9 cellular contexts compared by ENCODE assay signal in the genomic region with DNA sequence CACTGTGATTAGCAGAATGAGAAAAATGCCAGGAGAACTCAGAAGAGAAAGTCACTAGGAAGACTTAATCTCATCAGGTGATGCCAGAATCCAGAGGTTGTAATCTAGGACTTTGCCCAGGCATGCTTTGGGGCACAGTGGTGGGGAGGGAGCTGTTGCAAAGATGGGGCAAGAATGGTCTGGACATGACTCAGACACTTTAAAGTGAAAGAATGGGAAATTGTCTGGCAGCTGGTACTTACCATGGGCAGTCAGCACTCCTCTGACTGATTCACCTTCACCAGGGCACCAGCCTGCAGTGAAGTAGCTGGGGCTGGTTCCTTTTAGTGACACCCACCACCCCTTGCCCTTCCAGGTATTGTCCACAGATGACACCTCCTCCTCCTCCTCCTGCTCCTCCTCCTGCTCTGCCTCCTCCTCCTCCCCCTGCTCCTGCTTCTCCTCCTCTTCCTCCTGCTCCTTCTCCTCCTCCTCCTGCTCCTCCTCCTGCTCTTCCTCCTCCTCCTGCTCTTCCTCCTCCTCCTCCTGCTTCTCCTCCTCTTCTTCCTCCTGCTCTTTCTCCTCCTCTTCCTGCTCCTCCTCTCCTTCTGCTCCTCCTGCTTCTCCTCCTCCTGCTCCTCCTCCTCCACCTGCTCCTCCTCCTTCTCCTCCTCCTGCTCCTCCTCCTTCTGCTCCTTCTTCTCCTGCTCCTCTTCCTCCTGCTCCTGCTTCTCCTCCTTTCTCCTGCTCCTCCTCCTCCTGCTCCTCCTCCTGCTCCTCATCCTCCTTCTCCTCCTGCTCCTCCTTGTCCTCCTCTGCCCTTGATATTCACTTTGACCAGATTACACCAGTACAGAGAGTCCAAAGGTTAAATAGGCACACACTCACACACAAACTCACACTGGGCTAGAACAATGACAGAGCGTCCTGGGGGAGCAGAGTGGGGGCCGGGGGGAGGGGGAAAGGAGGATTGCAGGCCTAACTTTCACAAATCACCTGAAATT. TPM values are rescaled to one million over a fixed set of nuclear protein-coding genes. Genes with fewer than 3 reads are reported as not detected.
DNase-seq lines count a peak whose midpoint lies in the region; ATAC-seq, FAIRE-seq and TF ChIP-seq lines count a peak whose summit lies in the region.
"Had no signal": no experiment of that assay in that cellular context is flagged by ENCODE, and none has a peak within 500 bp of the region (broad histone marks: within the 10 kb centered on the region; RNA-seq: fewer than 3 reads in every experiment).

A gene (minus strand): TSS at position 379 of the 983 bp plus-strand sequence. CDS start 8,739 bp downstream, outside the sequence.

- H3K27me3 ChIP-seq in BJ (ENCODE audit: control insufficient read depth, insufficient read depth, low read length) = no peaks in the 10 kb centered on the region
- H3K27me3 ChIP-seq in Peyer's patch = no peaks in the 10 kb centered on the region
- no peaks in the 10 kb centered on the region for H3K27me3 ChIP-seq in pancreas

- CTCF ChIA-PET in BJ (lab: Yijun Ruan, JAX) = interaction anchor here (0.5 to 3.6 kb wide), 9 partner anchors 9 to 155 kb away, joined by 3 to 38 read pairs (median 6); no protein-coding TSS in a partner anchor

- H3K27ac ChIP-seq in Peyer's patch (peak within 1 kb of the TSS in 3 of 4 donors; percentile 11 to 91 (median 71)), pancreas (no peak within 1 kb of the TSS)

- H3K36me3 Mint-ChIP-seq in endothelial cell (ENCODE audit: low read depth, unreplicated experiment) = no peaks in the 10 kb centered on the region

- WGBS in pancreas, 2 donors = 22 to 32% methylated on average over 2 of the region's 2 CpGs

- H3K36me3 ChIP-seq in BJ (ENCODE audit: control insufficient read depth, insufficient read depth, low read length) (no peaks in the 10 kb centered on the region), Peyer's patch (no peaks in the 10 kb centered on the region), pancreas (no peaks in the 10 kb centered on the region)

- TF ChIP-seq CTCF in BJ (IDR thresholded peaks at IDR 0.05; ENCODE audit: insufficient read depth, low read depth, low read length) (no peak), Peyer's patch (IDR thresholded peaks at IDR 0.05) (no peak), endothelial cell (IDR thresholded peaks at IDR 0.05; ENCODE audit: unreplicated experiment) (no peak), pancreas (IDR thresholded peaks at IDR 0.05) (no peak)

- peak within 1 kb of the TSS; percentile 74 for H3K27ac Mint-ChIP-seq in endothelial cell (ENCODE audit: unreplicated experiment)

- peak; percentile 68 for DNase-seq in BJ (ENCODE audit: low read depth)
- peak in 2 of 3 donors; percentile 69 to 84 for DNase-seq in Peyer's patch
- DNase-seq in endothelial cell (ENCODE audit: low spot score) = no peak
- DNase-seq in pancreas = peak in 1 of 6 donors; percentile 31
- no peak for DNase-seq in middle frontal gyrus (ENCODE audit: extremely low spot score, low spot score)
- DNase-seq: left cardiac atrium had no signal

- H3K27me3 Mint-ChIP-seq in endothelial cell (ENCODE audit: unreplicated experiment) = peaks cover 4% of the 10 kb centered on the region

- peak within 1 kb of the TSS; percentile 63 for H3K4me3 Mint-ChIP-seq in endothelial cell (ENCODE audit: unreplicated experiment)

- H3K4me1 Mint-ChIP-seq in endothelial cell (ENCODE audit: unreplicated experiment) = peaks cover 26% of the 10 kb centered on the region

- intact Hi-C loops in pancreas (cut with DNase I) = loop anchor here in 2 of 3 donors (10.0 kb wide), 2 partner anchors 102 to 232 kb away; no protein-coding TSS in a partner anchor

- FAIRE-seq in pancreas (lab: Jason Lieb, UNC) = no peak

- no peaks in the 10 kb centered on the region for H3K9me3 Mint-ChIP-seq in endothelial cell (ENCODE audit: unreplicated experiment)

- H3K9me3 ChIP-seq in Peyer's patch (no peaks in the 10 kb centered on the region), pancreas (no peaks in the 10 kb centered on the region)

- H3K4me3 ChIP-seq in BJ (ENCODE audit: low read depth, low read length) (peak within 1 kb of the TSS; percentile 29), Peyer's patch (peak within 1 kb of the TSS in 2 of 4 donors; percentile 10 to 23), pancreas (no peak within 1 kb of the TSS)

- ATAC-seq in GM18909 (IDR thresholded peaks at IDR 0.05; ENCODE audit: poor library complexity, unreplicated experiment) = peak; percentile 26
- ATAC-seq in pancreas = peak; percentile 3 to 29 (median 6)
- ATAC-seq in GM21423 (IDR thresholded peaks at IDR 0.05; ENCODE audit: unreplicated experiment) = no peak
- ATAC-seq in HG03039 (IDR thresholded peaks at IDR 0.05; ENCODE audit: unreplicated experiment) = no peak

- H3K4me1 ChIP-seq in Peyer's patch = peaks cover 0 to 48% (median 2%) of the 10 kb centered on the region in 4 donors
- peaks cover 0 to 11% (median 0%) of the 10 kb centered on the region in 3 donors for H3K4me1 ChIP-seq in pancreas

- POLR2A ChIA-PET in BJ (lab: Charles Lee) = interaction anchor here (0.6 to 1.0 kb wide), 3 partner anchors 39 to 155 kb away, joined by 3 to 4 read pairs (median 3); no protein-coding TSS in a partner anchor

- TF ChIP-seq POLR2A in Peyer's patch (IDR thresholded peaks at IDR 0.05) = peak in 1 of 2 donors; percentile 19

RNA-seq across cellular contexts. Expression of the gene that starts here (rescaled TPM):
- polyA plus RNA-seq in BJ (2011; rRNA removed) = 0.71 and 0.78 TPM in 2 replicates
- 3.0 and 4.3 TPM in 2 replicates for polyA minus RNA-seq in BJ (2011; rRNA and poly(A)+ RNA removed)
- 1 to 10 TPM in 3 of 4 donors, not detected in 1; 2.4 to 6.9 (median 3.2) TPM for total RNA-seq in Peyer's patch
- 2.0 TPM for total RNA-seq in endothelial cell (ENCODE audit: unreplicated experiment)
- 1 to 10 TPM; 1.6 to 4.2 (median 2.9) TPM for total RNA-seq in pancreas
- 10 to 100 TPM in 1 of 2 donors, 1 to 10 TPM in 1; 3.3 to 22.1 TPM for polyA plus RNA-seq in pancreas

Comparison
In these comparisons a context has a peak if more than half of its experiments do, and no peak if none do; other contexts are left out.
1. DNase-seq: peak in BJ (single experiment) and Peyer's patch (2 of 3); none in endothelial cell (single experiment) and middle frontal gyrus (single experiment).
2. ATAC-seq: peak in GM18909 (single experiment) and pancreas (4 of 4); none in GM21423 (single experiment) and HG03039 (single experiment).
3. H3K27ac ChIP-seq: peak in Peyer's patch (3 of 4); none in pancreas (0 of 4).